In the genomic region with DNA sequence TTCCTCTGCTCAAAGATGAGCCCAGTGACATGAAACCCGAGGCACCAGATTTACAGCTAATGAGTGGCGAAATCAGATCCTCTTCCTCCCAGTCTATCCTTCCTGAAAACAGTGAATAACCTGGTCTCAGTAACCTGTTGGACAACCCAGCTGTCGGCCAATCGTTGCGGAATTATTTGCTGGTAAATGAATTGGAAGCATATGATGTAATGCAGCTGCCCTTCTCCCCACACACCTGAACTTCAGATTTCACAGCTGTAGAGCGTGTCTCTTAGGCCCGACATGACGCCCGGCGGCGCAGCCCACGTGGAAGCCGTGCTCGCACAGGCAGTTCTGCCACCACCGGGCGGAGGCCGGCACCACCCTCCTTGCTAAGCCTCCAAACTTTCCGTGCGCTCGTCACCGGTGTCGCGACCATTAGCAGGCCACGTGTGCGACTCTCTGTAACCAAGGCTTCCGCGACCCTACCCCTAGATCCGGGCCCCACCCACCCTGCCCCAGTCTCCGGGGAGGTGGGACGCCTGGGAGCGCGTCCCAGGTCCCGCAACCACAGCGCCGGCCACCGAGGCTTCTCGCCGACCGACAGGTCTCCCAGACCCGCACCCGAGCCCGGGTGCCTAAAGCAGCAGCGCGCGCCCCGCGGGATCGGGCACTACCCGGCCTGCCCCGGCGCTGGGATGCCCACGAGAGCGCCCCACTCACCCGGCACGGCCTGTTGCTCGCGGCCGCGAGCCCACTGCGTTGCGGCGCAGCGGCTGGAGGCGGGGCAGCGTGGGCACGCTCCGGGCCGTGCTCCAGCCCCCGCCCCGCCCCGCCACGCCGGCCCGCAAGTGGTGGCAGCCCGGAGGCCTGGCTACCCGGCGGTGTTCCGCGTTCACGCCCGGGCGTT, we compare ENCODE assay signal across 8 cellular contexts. TPM values are rescaled to one million over a fixed set of nuclear protein-coding genes. Genes with fewer than 3 reads are reported as not detected.
DNase-seq lines count a peak whose midpoint lies in the region; ATAC-seq and TF ChIP-seq lines count a peak whose summit lies in the region.

Gene RIOX2, minus strand, starts transcription at position 753 of the 889 bp plus-strand sequence. CDS start 4,838 bp downstream, outside the sequence.

- peak within 1 kb of the TSS; percentile 91 for H3K27ac Mint-ChIP-seq in activated CD8-positive, alpha-beta memory T cell treated with anti-CD3 and anti-CD28 coated beads, Interleukin-2, amount 10 ng/mL, durations not matched to agents 7 days and 5 days
- no peak within 1 kb of the TSS for H3K27ac Mint-ChIP-seq in endothelial cell (ENCODE audit: unreplicated experiment)

- peak within 1 kb of the TSS; percentile 96 for H3K4me3 Mint-ChIP-seq in activated CD8-positive, alpha-beta memory T cell treated with anti-CD3 and anti-CD28 coated beads, Interleukin-2, amount 10 ng/mL, durations not matched to agents 7 days and 5 days
- H3K4me3 Mint-ChIP-seq in endothelial cell (ENCODE audit: unreplicated experiment), result peak within 1 kb of the TSS; percentile 91

- ATAC-seq in HG03460 (IDR thresholded peaks at IDR 0.05; ENCODE audit: unreplicated experiment), result peak; percentile 84
- ATAC-seq in activated CD8-positive, alpha-beta memory T cell treated with anti-CD3 and anti-CD28 coated beads, Interleukin-2, amount 10 ng/mL, durations not matched to agents 7 days and 5 days, result peak; percentile 91

- no peak for TF ChIP-seq CTCF in endothelial cell (IDR thresholded peaks at IDR 0.05; ENCODE audit: unreplicated experiment)

- peak; percentile 75 for DNase-seq in CD1c-positive myeloid dendritic cell (ENCODE audit: extremely low spot score)
- DNase-seq in GM19240 (ENCODE audit: insufficient read length, low spot score), result peak; percentile 56
- peak; percentile 78 to 79 for DNase-seq in NOMO-1 (lab: John Stamatoyannopoulos, UW; ENCODE audit: unreplicated experiment in 2 of 2)
- peak; percentile 89 for DNase-seq in activated CD8-positive, alpha-beta memory T cell treated with anti-CD3 and anti-CD28 coated beads, Interleukin-2, amount 10 ng/mL, durations not matched to agents 7 days and 5 days
- DNase-seq in endothelial cell (ENCODE audit: low spot score), result peak; percentile 62
- peak; percentile 44 for DNase-seq in middle frontal gyrus (ENCODE audit: extremely low spot score, low spot score)
- DNase-seq in stimulated activated CD8-positive, alpha-beta memory T cell treated with anti-CD3 and anti-CD28 coated beads, Interleukin-4, amount 100 ng/mL, for 1 hour (ENCODE audit: low read depth in 2 of 2, low spot score in 1 of 2), result peak; percentile 38 to 44

- H3K9me3 Mint-ChIP-seq in activated CD8-positive, alpha-beta memory T cell treated with anti-CD3 and anti-CD28 coated beads, Interleukin-2, amount 10 ng/mL, durations not matched to agents 7 days and 5 days (ENCODE audit: low read depth), result no peaks in the 10 kb centered on the region
- H3K9me3 Mint-ChIP-seq in endothelial cell (ENCODE audit: unreplicated experiment), result no peaks in the 10 kb centered on the region

- no peaks in the 10 kb centered on the region for H3K27me3 Mint-ChIP-seq in activated CD8-positive, alpha-beta memory T cell treated with anti-CD3 and anti-CD28 coated beads, Interleukin-2, amount 10 ng/mL, durations not matched to agents 7 days and 5 days
- peaks cover 4% of the 10 kb centered on the region for H3K27me3 Mint-ChIP-seq in endothelial cell (ENCODE audit: unreplicated experiment)

- H3K36me3 Mint-ChIP-seq in activated CD8-positive, alpha-beta memory T cell treated with anti-CD3 and anti-CD28 coated beads, Interleukin-2, amount 10 ng/mL, durations not matched to agents 7 days and 5 days, result peaks cover 17% of the 10 kb centered on the region
- no peaks in the 10 kb centered on the region for H3K36me3 Mint-ChIP-seq in endothelial cell (ENCODE audit: low read depth, unreplicated experiment)

- peaks cover 85% of the 10 kb centered on the region for H3K4me1 Mint-ChIP-seq in activated CD8-positive, alpha-beta memory T cell treated with anti-CD3 and anti-CD28 coated beads, Interleukin-2, amount 10 ng/mL, durations not matched to agents 7 days and 5 days
- H3K4me1 Mint-ChIP-seq in endothelial cell (ENCODE audit: unreplicated experiment), result peaks cover 5% of the 10 kb centered on the region

- CTCF ChIA-PET in activated CD8-positive, alpha-beta memory T cell treated with anti-CD3 and anti-CD28 coated beads, Interleukin-2, amount 10 ng/mL, durations not matched to agents 7 days and 5 days (lab: Charles Lee), result interaction anchor here (1.0 to 2.1 kb wide), 7 partner anchors 12 to 150 kb away, joined by 3 to 7 read pairs (median 4); partner anchors contain the start of gene CRYBG3

RNA-seq across cellular contexts. Expression of gene RIOX2, which starts in this region (rescaled TPM):
- total RNA-seq in activated CD8-positive, alpha-beta memory T cell treated with anti-CD3 and anti-CD28 coated beads, Interleukin-2, amount 10 ng/mL, durations not matched to agents 7 days and 5 days, result 10 to 100 TPM; 47.9 to 82.1 TPM
- 13.4 TPM for total RNA-seq in endothelial cell (ENCODE audit: unreplicated experiment)

Comparison
In these comparisons a context has a peak if more than half of its experiments do, and no peak if none do; other contexts are left out.
1. Peak in every context shown above with its lines: DNase-seq and ATAC-seq.